In genomic region chr7:151310578-151310977, GRCh38 we compare ENCODE assay signal across 8 cellular contexts. TPM values are rescaled to one million over a fixed set of nuclear protein-coding genes. Genes with fewer than 3 reads are reported as not detected.
DNase-seq lines count a peak whose midpoint lies in the region; ATAC-seq and TF ChIP-seq lines count a peak whose summit lies in the region.

No MANE protein-coding gene starts in this region.

- peak; percentile 84 for TF ChIP-seq CTCF in 22Rv1 (IDR thresholded peaks at IDR 0.05)
- TF ChIP-seq CTCF in GM12872 (IDR thresholded peaks at IDR 0.05; ENCODE audit: insufficient read depth, low read depth, low read length) = peak; percentile 34; the same call in 1 of the 3 replicates
- peak; percentile 57 for TF ChIP-seq CTCF in OCI-LY3 (IDR thresholded peaks at IDR 0.05; ENCODE audit: low read depth, low read length)

- H3K36me3 ChIP-seq in OCI-LY3 (replicated peaks; ENCODE audit: low read depth, low read length) = no peaks in the 10 kb centered on the region
- no peaks in the 10 kb centered on the region for H3K36me3 ChIP-seq in mesendoderm (ENCODE audit: control insufficient read depth, insufficient read depth, low read length)

- H3K23ac ChIP-seq in mesendoderm (ENCODE audit: low read length) = no peak overlapping the region

- ATAC-seq in GM18502 (IDR thresholded peaks at IDR 0.05; ENCODE audit: poor library complexity, unreplicated experiment) = no peak

- no peak overlapping the region for H3K18ac ChIP-seq in mesendoderm (ENCODE audit: low read length)

- H4K5ac ChIP-seq in mesendoderm (ENCODE audit: low read length) = no peak overlapping the region

- no peak overlapping the region for H2AK5ac ChIP-seq in mesendoderm (ENCODE audit: low read length)

- H3K27ac ChIP-seq in 22Rv1 = no peak overlapping the region
- no peak overlapping the region for H3K27ac ChIP-seq in OCI-LY3 (ENCODE audit: low read length)
- H3K27ac ChIP-seq in mesendoderm (ENCODE audit: low read depth, low read length) = no peak overlapping the region

- H3K4ac ChIP-seq in mesendoderm (ENCODE audit: low read depth, low read length) = no peak overlapping the region

- no peak overlapping the region for H4K8ac ChIP-seq in mesendoderm (ENCODE audit: low read depth, low read length)

- no peak overlapping the region for H2BK120ac ChIP-seq in mesendoderm (ENCODE audit: low read depth, low read length)

- H3K56ac ChIP-seq in mesendoderm (ENCODE audit: low read length) = no peak overlapping the region

- no peak overlapping the region for H2BK15ac ChIP-seq in mesendoderm (replicated peaks; ENCODE audit: low read depth)

- H2AFZ ChIP-seq in OCI-LY3 (ENCODE audit: low read depth, low read length) = no peak overlapping the region

- peaks cover 40% of the 10 kb centered on the region for H3K27me3 ChIP-seq in OCI-LY3 (ENCODE audit: low read depth, low read length)
- no peaks in the 10 kb centered on the region for H3K27me3 ChIP-seq in mesendoderm (ENCODE audit: insufficient read depth, low read length, poor library complexity)

- H2BK5ac ChIP-seq in mesendoderm (ENCODE audit: low read length) = no peak overlapping the region

- H3K4me3 ChIP-seq in OCI-LY3 (ENCODE audit: low read length) (no peak overlapping the region), mesendoderm (ENCODE audit: low read length) (no peak overlapping the region)

- H3K4me1 ChIP-seq in OCI-LY3 (ENCODE audit: low read length) (peaks cover 4% of the 10 kb centered on the region; the same call in 1 of the 2 replicates), mesendoderm (ENCODE audit: control insufficient read depth, low read depth, low read length) (peaks cover 2% of the 10 kb centered on the region)

- H3K9me3 ChIP-seq in OCI-LY3 (ENCODE audit: insufficient read depth, low read length) = peaks cover 7% of the 10 kb centered on the region

- H3K4me2 ChIP-seq in OCI-LY3 (ENCODE audit: low read length) (no peak overlapping the region), mesendoderm (ENCODE audit: low read length) (no peak overlapping the region)

- WGBS in mesendoderm (ENCODE audit: extremely low coverage, insufficient coverage, low lambda C conversion rate) = no CpG with 5 or more reads among the region's 4 CpGs

- H3K79me1 ChIP-seq in mesendoderm (ENCODE audit: low read length) = no peaks in the 10 kb centered on the region

- H3K79me2 ChIP-seq in OCI-LY3 (ENCODE audit: low read length) (no peaks in the 10 kb centered on the region), mesendoderm (ENCODE audit: control insufficient read depth, insufficient read depth, low read length) (no peaks in the 10 kb centered on the region)

- H4K20me1 ChIP-seq in OCI-LY3 (ENCODE audit: insufficient read depth, low read length) = no peaks in the 10 kb centered on the region

- no peak overlapping the region for H3K9ac ChIP-seq in OCI-LY3 (ENCODE audit: low read length)
- no peak overlapping the region for H3K9ac ChIP-seq in mesendoderm (ENCODE audit: low read length)

- peak; percentile 46 for DNase-seq in fibroblast of peridontal ligament (ENCODE audit: extremely low read depth)
- DNase-seq in stimulated activated CD4-positive, alpha-beta T cell treated with anti-CD3 and anti-CD28 coated beads, Interleukin-4, amount 100 ng/mL, for 24 hours = no peak
- DNase-seq in mesendoderm = no peak
- DNase-seq in Ammon's horn (ENCODE audit: low spot score) = no peak

RNA-seq across cellular contexts. Expression of gene NUB1, which starts 31.0 kb away (rescaled TPM):
- 42.7 TPM for polyA plus RNA-seq in mesendoderm (2013, experiment 1 of 2)
- polyA plus RNA-seq in mesendoderm (2013, experiment 2 of 2) = 43.4 TPM

Comparison
In these comparisons a context has a peak if more than half of its experiments do, and no peak if none do; other contexts are left out.
1. CTCF ChIP-seq: peak in every context shown above with its lines; median percentile 84 in 22Rv1; 57 in OCI-LY3; 34 in GM12872.